Comparison of ENCODE assay signal across 26 cellular contexts in genomic region chr5:51995773-51996306, GRCh38.
"Had no signal": no experiment of that assay in that cellular context is flagged by ENCODE, and none has a peak within 500 bp of the region (broad histone marks: within the 10 kb centered on the region; RNA-seq: fewer than 3 reads in every experiment).

No MANE protein-coding gene starts in this region.

- H3K36me3 ChIP-seq: left ventricle myocardium inferior, neural progenitor cell, ovary, right atrium auricular region, right lobe of liver, stomach, thyroid gland, transverse colon, upper lobe of left lung, vagina had no signal

- ATAC-seq: natural killer cell; right lobe of liver; stimulated activated naive B cell treated with anti-CD40 and anti-IgM and Interleukin-4, amounts not matched to agents 10 μg/mL and 1 μg/mL and 100 μg/mL, for 72 hours; stimulated activated naive CD8-positive, alpha-beta T cell treated with anti-CD3 and anti-CD28 coated beads, Interleukin-15, Interleukin-2, amounts not matched to agents 100 U/mL and 50 U/mL, for 24 hours had no signal

- H3K36me3 Mint-ChIP-seq: mesothelial cell of epicardium; naive B cell; neural progenitor cell; stimulated activated naive B cell treated with anti-CD40 and anti-IgM and Interleukin-4, amounts not matched to agents 10 μg/mL and 1 μg/mL and 100 μg/mL, for 72 hours had no signal

- H2AFZ ChIP-seq: neural progenitor cell had no signal

- H3K4me1 ChIP-seq: left ventricle myocardium inferior, right atrium auricular region, right lobe of liver, stomach, testis, thyroid gland, transverse colon, upper lobe of left lung, vagina had no signal

- DNase-seq: kidney; left ventricle myocardium inferior; mesendoderm; naive B cell; natural killer cell; nephron progenitor cell; ovary; right lobe of liver; stimulated activated CD4-positive, alpha-beta T cell treated with anti-CD3 and anti-CD28 coated beads, Interleukin-1b, Interleukin-23, amount 100 ng/mL, for 48 hours; stimulated activated CD4-positive, alpha-beta T cell treated with anti-CD3 and anti-CD28 coated beads, Interleukin-2, amount 100 ng/mL, for 48 hours; stimulated activated CD4-positive, alpha-beta T cell treated with anti-CD3 and anti-CD28 coated beads, Interleukin-4, amount 100 ng/mL, for 4 hours; stimulated activated CD8-positive, alpha-beta memory T cell treated with anti-CD3 and anti-CD28 coated beads, Interleukin-4, amount 100 ng/mL, for 48 hours; stimulated activated naive B cell treated with anti-CD40 and anti-IgM and Interleukin-4, amounts not matched to agents 10 μg/mL and 1 μg/mL and 100 μg/mL, for 72 hours; stimulated activated naive CD8-positive, alpha-beta T cell treated with anti-CD3 and anti-CD28 coated beads, Interleukin-15, Interleukin-2, amounts not matched to agents 100 U/mL and 50 U/mL, for 24 hours; stomach; testis; thyroid gland; transverse colon had no signal

- H3K27ac ChIP-seq: left ventricle myocardium inferior, neural progenitor cell, ovary, right atrium auricular region, right lobe of liver, stomach, testis, thyroid gland, transverse colon, upper lobe of left lung, vagina had no signal

- H3K9me3 Mint-ChIP-seq: nephron progenitor cell had no signal

- H3K27ac Mint-ChIP-seq: mesothelial cell of epicardium; naive B cell; natural killer cell; nephron progenitor cell; neural progenitor cell; progenitor cell of endocrine pancreas; stimulated activated naive B cell treated with anti-CD40 and anti-IgM and Interleukin-4, amounts not matched to agents 10 μg/mL and 1 μg/mL and 100 μg/mL, for 72 hours had no signal

- H3K4me2 ChIP-seq: neural progenitor cell, smooth muscle cell had no signal

- H3K9me3 ChIP-seq: left ventricle myocardium inferior, ovary, right atrium auricular region, right lobe of liver, stomach, testis, thyroid gland, transverse colon, upper lobe of left lung, vagina had no signal

- H3K27me3 Mint-ChIP-seq: naive B cell; stimulated activated naive B cell treated with anti-CD40 and anti-IgM and Interleukin-4, amounts not matched to agents 10 μg/mL and 1 μg/mL and 100 μg/mL, for 72 hours had no signal

- H3K4me3 ChIP-seq: left ventricle myocardium inferior, lung, neural progenitor cell, ovary, right atrium auricular region, right lobe of liver, smooth muscle cell, stomach, testis, thyroid gland, transverse colon, upper lobe of left lung, vagina had no signal

- H3K27me3 ChIP-seq: ovary, right atrium auricular region, right lobe of liver, stomach, testis, thyroid gland, transverse colon, upper lobe of left lung, vagina had no signal

- H3K9ac ChIP-seq: neural progenitor cell had no signal

- H3K4me3 Mint-ChIP-seq: mesothelial cell of epicardium; naive B cell; natural killer cell; nephron progenitor cell; neural progenitor cell; stimulated activated naive B cell treated with anti-CD40 and anti-IgM and Interleukin-4, amounts not matched to agents 10 μg/mL and 1 μg/mL and 100 μg/mL, for 72 hours had no signal

- H3K4me1 Mint-ChIP-seq: mesothelial cell of epicardium; naive B cell; natural killer cell; nephron progenitor cell; stimulated activated naive B cell treated with anti-CD40 and anti-IgM and Interleukin-4, amounts not matched to agents 10 μg/mL and 1 μg/mL and 100 μg/mL, for 72 hours had no signal
